Comparison of ENCODE assay signal across 1 cellular context in the genomic region with DNA sequence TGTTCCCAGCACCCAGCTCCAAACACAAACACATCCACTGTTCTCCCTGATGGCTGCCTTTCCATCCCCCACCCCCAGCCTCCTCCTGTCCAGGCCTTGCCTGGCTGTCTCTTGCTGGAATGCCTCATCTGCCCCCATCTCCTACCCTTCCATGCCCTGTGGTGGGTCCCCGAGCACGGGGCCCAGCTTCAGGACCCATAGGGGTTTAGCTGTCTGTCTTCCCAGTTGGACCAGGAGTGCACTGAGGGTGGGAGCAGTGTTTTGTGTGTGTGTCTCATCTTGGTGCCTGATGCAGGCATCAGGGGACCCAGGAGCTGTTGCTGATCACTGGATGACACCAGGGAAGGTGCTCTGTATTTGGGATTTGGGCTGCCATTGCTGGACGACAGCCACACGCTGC.
TF ChIP-seq lines count a peak whose summit lies in the region.

No MANE protein-coding gene starts in this region.

TF ChIP-seq in IMR-90, 13 proteins besides CTCF, POLR2A, EP300 and RAD21:
- TF ChIP-seq, protein P1, sequence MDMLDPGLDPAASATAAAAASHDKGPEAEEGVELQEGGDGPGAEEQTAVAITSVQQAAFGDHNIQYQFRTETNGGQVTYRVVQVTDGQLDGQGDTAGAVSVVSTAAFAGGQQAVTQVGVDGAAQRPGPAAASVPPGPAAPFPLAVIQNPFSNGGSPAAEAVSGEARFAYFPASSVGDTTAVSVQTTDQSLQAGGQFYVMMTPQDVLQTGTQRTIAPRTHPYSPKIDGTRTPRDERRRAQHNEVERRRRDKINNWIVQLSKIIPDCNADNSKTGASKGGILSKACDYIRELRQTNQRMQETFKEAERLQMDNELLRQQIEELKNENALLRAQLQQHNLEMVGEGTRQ (IDR thresholded peaks at IDR 0.05; ENCODE audit: low read depth, low read length) = no peak
- TF ChIP-seq RFX5 (IDR thresholded peaks at IDR 0.05; ENCODE audit: low read depth, low read length) = no peak
- TF ChIP-seq BHLHE40 (IDR thresholded peaks at IDR 0.05; ENCODE audit: low read depth, low read length) = no peak
- TF ChIP-seq, protein P2, sequence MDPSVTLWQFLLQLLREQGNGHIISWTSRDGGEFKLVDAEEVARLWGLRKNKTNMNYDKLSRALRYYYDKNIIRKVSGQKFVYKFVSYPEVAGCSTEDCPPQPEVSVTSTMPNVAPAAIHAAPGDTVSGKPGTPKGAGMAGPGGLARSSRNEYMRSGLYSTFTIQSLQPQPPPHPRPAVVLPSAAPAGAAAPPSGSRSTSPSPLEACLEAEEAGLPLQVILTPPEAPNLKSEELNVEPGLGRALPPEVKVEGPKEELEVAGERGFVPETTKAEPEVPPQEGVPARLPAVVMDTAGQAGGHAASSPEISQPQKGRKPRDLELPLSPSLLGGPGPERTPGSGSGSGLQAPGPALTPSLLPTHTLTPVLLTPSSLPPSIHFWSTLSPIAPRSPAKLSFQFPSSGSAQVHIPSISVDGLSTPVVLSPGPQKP (IDR thresholded peaks at IDR 0.05; ENCODE audit: borderline replicate concordance, low read depth, low read length) = no peak
- TF ChIP-seq NFE2L2 (IDR thresholded peaks at IDR 0.05; ENCODE audit: low read depth, low read length) = no peak
- no peak for TF ChIP-seq SMC3 (IDR thresholded peaks at IDR 0.05; ENCODE audit: low read depth, low read length)
- no peak for TF ChIP-seq MAZ (IDR thresholded peaks at IDR 0.05; ENCODE audit: borderline replicate concordance, low read depth, low read length)
- TF ChIP-seq FOS (IDR thresholded peaks at IDR 0.05; ENCODE audit: low read depth, low read length) = no peak
- no peak for TF ChIP-seq MXI1 (IDR thresholded peaks at IDR 0.05; ENCODE audit: borderline replicate concordance, low read depth, low read length)
- TF ChIP-seq RCOR1 (IDR thresholded peaks at IDR 0.05; ENCODE audit: insufficient replicate concordance, low read length) = no peak
- TF ChIP-seq MAFK (IDR thresholded peaks at IDR 0.05; ENCODE audit: low read depth, low read length) = no peak
- no peak for TF ChIP-seq CEBPB (IDR thresholded peaks at IDR 0.05; ENCODE audit: low read depth, low read length)
- no peak for TF ChIP-seq CHD1 (IDR thresholded peaks at IDR 0.05; ENCODE audit: low read depth, low read length)
